In genomic region chr12:52925717-52926595, GRCh38 we compare ENCODE assay signal across 11 cellular contexts. TPM values are rescaled to one million over a fixed set of nuclear protein-coding genes. Genes with fewer than 3 reads are reported as not detected.
A peak's percentile ranks its signal among the peaks of the same experiment; 100 is the strongest.
DNase-seq lines count a peak whose midpoint lies in the region; ATAC-seq and TF ChIP-seq lines count a peak whose summit lies in the region.
"Had no signal": no experiment of that assay in that cellular context is flagged by ENCODE, and none has a peak within 500 bp of the region (broad histone marks: within the 10 kb centered on the region; RNA-seq: fewer than 3 reads in every experiment).

No MANE protein-coding gene starts in this region.

- H3K27me3 ChIP-seq in cardiac muscle cell (no peaks in the 10 kb centered on the region), Panc1 (ENCODE audit: control insufficient read depth, insufficient read depth, low read length) (no peaks in the 10 kb centered on the region), upper lobe of right lung (no peaks in the 10 kb centered on the region)
- H3K27me3 ChIP-seq: heart right ventricle had no signal

- no TSS peak for BruUV-seq in Panc1 (replicated peaks; lab: Mats Ljungman, UMichigan)

- POLR2A ChIA-PET in Panc1 (lab: Charles Lee) = interaction anchor here (0.6 to 2.0 kb wide), 6 partner anchors 10 to 30 kb away, joined by 3 to 16 read pairs (median 6); partner anchors contain the start of gene KRT8

- TF ChIP-seq CTCF in cardiac muscle cell (IDR thresholded peaks at IDR 0.05; ENCODE audit: low read depth, low read length) (no peak), Panc1 (IDR thresholded peaks at IDR 0.05) (no peak), upper lobe of right lung (IDR thresholded peaks at IDR 0.05) (no peak)

- no peaks in the 10 kb centered on the region for H3K9me3 ChIP-seq in cardiac muscle cell (ENCODE audit: low read depth)
- H3K9me3 ChIP-seq in Panc1 (ENCODE audit: control insufficient read depth, insufficient read depth, low read depth, low read length) = no peaks in the 10 kb centered on the region
- H3K9me3 ChIP-seq in upper lobe of right lung = no peaks in the 10 kb centered on the region
- H3K9me3 ChIP-seq: heart right ventricle had no signal

- peaks cover 41% of the 10 kb centered on the region for H3K4me1 ChIP-seq in cardiac muscle cell (ENCODE audit: low read depth)
- H3K4me1 ChIP-seq in Panc1 (ENCODE audit: control insufficient read depth, insufficient read depth, low read length) = peaks cover 58% of the 10 kb centered on the region
- peaks cover 10% of the 10 kb centered on the region for H3K4me1 ChIP-seq in upper lobe of right lung

- CTCF ChIA-PET in Panc1 (lab: Charles Lee) = interaction anchor here (0.6 to 2.2 kb wide), 6 partner anchors 15 to 55 kb away, joined by 3 to 14 read pairs (median 7); partner anchors contain the start of gene KRT8

- H3K4me3 ChIP-seq in cardiac muscle cell (no peak overlapping the region), Panc1 (ENCODE audit: low read depth in 2 of 2, low read length in 2 of 2) (peak overlapping the region in 1 of 2 experiments; percentile 30; a peak in 2 of 4 replicates), upper lobe of right lung (no peak overlapping the region)
- H3K4me3 ChIP-seq: heart right ventricle had no signal

- in situ Hi-C loops in Panc1 (cut with HindIII; ENCODE audit: low pct_unique_long_range_greater_than_20kb, low sequenced_read_pairs) = no loop called here

- DNase-seq in cardiac muscle cell (ENCODE audit: low read depth in 1 of 2, low spot score in 1 of 2) (no peak), Right ventricle myocardium inferior (ENCODE audit: missing footprints) (no peak), Panc1 (ENCODE audit: low read depth, low spot score) (no peak), islet precursor cell (peak; percentile 99), upper lobe of right lung (no peak), hypothalamus (lab: John Stamatoyannopoulos, UW) (no peak)
- no peak for DNase-seq in activated T-cell treated with anti-CD3 and anti-CD28 coated beads, Interleukin-2, amount 50 U/mL, for 48 hours
- DNase-seq: heart right ventricle, NCI-H446 treated with DMSO at 0.1 percent for 48 hours, retina had no signal

- H3K27ac ChIP-seq in cardiac muscle cell = peak overlapping the region; percentile 99
- peak overlapping the region; percentile 100 for H3K27ac ChIP-seq in Panc1 (ENCODE audit: low read length)
- peak overlapping the region; percentile 71 for H3K27ac ChIP-seq in upper lobe of right lung

- intact Hi-C loops in Right ventricle myocardium inferior (cut with DNase I) (loop anchor here (5.0 kb wide), 1 partner anchor 39 kb away; no protein-coding TSS in a partner anchor), Panc1 (cut with micrococcal nuclease; ENCODE audit: unreplicated experiment) (no loop called here), upper lobe of right lung (cut with DNase I) (no loop called here)

- ATAC-seq in Right ventricle myocardium inferior (no peak), Panc1 (peak; percentile 47), upper lobe of right lung (peak; percentile 77), GM18907 (IDR thresholded peaks at IDR 0.05; ENCODE audit: unreplicated experiment) (no peak)

- no peaks in the 10 kb centered on the region for H3K36me3 ChIP-seq in cardiac muscle cell
- H3K36me3 ChIP-seq in Panc1 (ENCODE audit: control insufficient read depth, insufficient read depth, low read length) = no peaks in the 10 kb centered on the region
- H3K36me3 ChIP-seq in upper lobe of right lung = no peaks in the 10 kb centered on the region
- H3K36me3 ChIP-seq: heart right ventricle had no signal

RNA-seq across cellular contexts. Expression of gene KRT8, which starts 21.1 kb away (rescaled TPM):
- 480 and 946 TPM in 2 replicates for total RNA-seq in cardiac muscle cell
- polyA plus RNA-seq in cardiac muscle cell = 728 and 1,480 TPM in 2 replicates
- total RNA-seq in Right ventricle myocardium inferior = 117 TPM
- total RNA-seq in Panc1 (2021; ENCODE audit: unreplicated experiment) = 6,125 TPM
- 7,157 TPM for polyA plus RNA-seq in Panc1 (2012; ENCODE audit: insufficient read length)
- 223 TPM for total RNA-seq in upper lobe of right lung

RNA-seq across cellular contexts. Expression of gene KRT18, which starts 23.0 kb away (rescaled TPM):
- 310 and 601 TPM in 2 replicates for total RNA-seq in cardiac muscle cell
- 472 and 838 TPM in 2 replicates for polyA plus RNA-seq in cardiac muscle cell
- 6.6 TPM for total RNA-seq in Right ventricle myocardium inferior
- 4,079 TPM for total RNA-seq in Panc1 (2021; ENCODE audit: unreplicated experiment)
- polyA plus RNA-seq in Panc1 (2012; ENCODE audit: insufficient read length) = 4,352 TPM
- 255 TPM for total RNA-seq in upper lobe of right lung

Comparison
In these comparisons a context has a peak if more than half of its experiments do, and no peak if none do; other contexts are left out.
1. RNA of gene KRT18, which starts 23.0 kb away (total RNA-seq): 4,079 TPM in Panc1 (single experiment), 310 to 601 TPM in cardiac muscle cell and 255 TPM in upper lobe of right lung (single experiment); 6.6 TPM in Right ventricle myocardium inferior (single experiment); every median in the first group is over 10 times any median in the second.
2. ATAC-seq: peak in Panc1 (single experiment) and upper lobe of right lung (single experiment); none in Right ventricle myocardium inferior (single experiment) and GM18907 (single experiment).
3. Peak in every context shown above with its lines, with median percentiles within 50 percentile points of each other: H3K27ac ChIP-seq.